30 cellular contexts compared by ENCODE assay signal in genomic region chr1:181522864-181523263, GRCh38. TPM values are rescaled to one million over a fixed set of nuclear protein-coding genes. Genes with fewer than 3 reads are reported as not detected.
"Had no signal": no experiment of that assay in that cellular context is flagged by ENCODE, and none has a peak within 500 bp of the region (broad histone marks: within the 10 kb centered on the region; RNA-seq: fewer than 3 reads in every experiment).

No MANE protein-coding gene starts in this region.

- ATAC-seq: activated naive CD8-positive, alpha-beta T cell treated with anti-CD3 and anti-CD28 coated beads, Interleukin-2, amount 50 U/mL, for 24 hours; Panc1 had no signal

- H3K9me3 Mint-ChIP-seq: activated CD4-positive, alpha-beta memory T cell treated with anti-CD3 and anti-CD28 coated beads, Interleukin-2, amount 10 ng/mL, durations not matched to agents 7 days and 5 days; activated T-cell treated with anti-CD3 and anti-CD28 coated beads, Interleukin-2, amount 50 U/mL, for 24 hours; activated T-helper 2 cell treated with anti-CD3 and anti-CD28 coated beads, Interferon-gamma antibody, Interleukin-2, Interleukin-4, amounts not matched to agents 10 μg/mL and 5 μg/mL and 100 μg/mL, durations not matched to agents 14 hours and 24 hours and 36 hours had no signal

- H3K27ac Mint-ChIP-seq: activated CD4-positive, alpha-beta memory T cell treated with anti-CD3 and anti-CD28 coated beads, Interleukin-2, amount 10 ng/mL, durations not matched to agents 7 days and 5 days; activated naive CD8-positive, alpha-beta T cell; activated naive CD8-positive, alpha-beta T cell treated with anti-CD3 and anti-CD28 coated beads, Interleukin-2, amount 50 U/mL, for 24 hours; activated T-cell treated with anti-CD3 and anti-CD28 coated beads, Interleukin-2, amount 50 U/mL, for 24 hours; activated T-helper 2 cell treated with anti-CD3 and anti-CD28 coated beads, Interferon-gamma antibody, Interleukin-2, Interleukin-4, amounts not matched to agents 10 μg/mL and 5 μg/mL and 100 μg/mL, durations not matched to agents 14 hours and 24 hours and 36 hours had no signal

- H3K4me3 ChIP-seq: SJCRH30, SK-N-MC had no signal

- H3K9me3 ChIP-seq: SJCRH30 had no signal

- H3K4me3 Mint-ChIP-seq: activated CD4-positive, alpha-beta memory T cell treated with anti-CD3 and anti-CD28 coated beads, Interleukin-2, amount 10 ng/mL, durations not matched to agents 7 days and 5 days; activated naive CD8-positive, alpha-beta T cell; activated naive CD8-positive, alpha-beta T cell treated with anti-CD3 and anti-CD28 coated beads, Interleukin-2, amount 50 U/mL, for 24 hours; activated T-cell treated with anti-CD3 and anti-CD28 coated beads, Interleukin-2, amount 50 U/mL, for 24 hours; brain had no signal

- H3K4me1 Mint-ChIP-seq: activated naive CD8-positive, alpha-beta T cell treated with anti-CD3 and anti-CD28 coated beads, Interleukin-2, amount 50 U/mL, for 24 hours had no signal

- H3K27ac ChIP-seq: SJCRH30, SK-N-MC, WERI-Rb-1 had no signal

- H3K27me3 ChIP-seq: SJCRH30 had no signal

- FAIRE-seq: bronchial epithelial cell had no signal

- H3K27me3 Mint-ChIP-seq: activated T-cell treated with anti-CD3 and anti-CD28 coated beads, Interleukin-2, amount 50 U/mL, for 24 hours; brain had no signal

- H3K36me3 ChIP-seq: SJCRH30, WERI-Rb-1 had no signal

- H3K4me1 ChIP-seq: SJCRH30 had no signal

- DNase-seq: activated CD4-positive, alpha-beta memory T cell treated with anti-CD3 and anti-CD28 coated beads, Interleukin-2, amount 10 ng/mL, durations not matched to agents 7 days and 5 days; activated CD4-positive, alpha-beta T cell treated with anti-CD3 and anti-CD28 coated beads for 1 hour; activated CD4-positive, alpha-beta T cell treated with anti-CD3 and anti-CD28 coated beads for 48 hours; activated CD4-positive, CD25-positive, alpha-beta regulatory T cell; activated gamma-delta T cell; activated naive CD4-positive, alpha-beta T cell treated with Interleukin-2 at 50 U/mL for 16 hours; activated naive CD8-positive, alpha-beta T cell treated with anti-CD3 and anti-CD28 coated beads, Interleukin-2, amount 50 U/mL, for 24 hours; activated T-cell treated with anti-CD3 and anti-CD28 coated beads, Interleukin-2, amount 50 U/mL, for 24 hours; anterior cingulate cortex; caudate nucleus; cerebellar nuclear complex; NCI-H1048; NCI-H1105 treated with DMSO at 0.1 percent for 48 hours; NCI-H1436; NCI-H1694; NCI-H1930; NCI-H2081 treated with DMSO at 0.1 percent for 48 hours; NCI-H226; NCI-H446 treated with DMSO at 0.1 percent for 48 hours; NCI-H524; SHP77; SJCRH30; WERI-Rb-1 had no signal

- H3K36me3 Mint-ChIP-seq: activated naive CD8-positive, alpha-beta T cell had no signal

RNA-seq across cellular contexts. Expression of gene CACNA1E, which starts 39.5 kb away (rescaled TPM):
- total RNA-seq: activated CD4-positive, alpha-beta memory T cell treated with anti-CD3 and anti-CD28 coated beads, Interleukin-2, amount 10 ng/mL, durations not matched to agents 7 days and 5 days; activated T-helper 2 cell treated with anti-CD3 and anti-CD28 coated beads, Interferon-gamma antibody, Interleukin-2, Interleukin-4, amounts not matched to agents 10 μg/mL and 5 μg/mL and 100 μg/mL, durations not matched to agents 14 hours and 24 hours and 36 hours; bronchial epithelial cell; RPMI7951 had no signal
